Comparison of ENCODE assay signal across 22 cellular contexts in the genomic region with DNA sequence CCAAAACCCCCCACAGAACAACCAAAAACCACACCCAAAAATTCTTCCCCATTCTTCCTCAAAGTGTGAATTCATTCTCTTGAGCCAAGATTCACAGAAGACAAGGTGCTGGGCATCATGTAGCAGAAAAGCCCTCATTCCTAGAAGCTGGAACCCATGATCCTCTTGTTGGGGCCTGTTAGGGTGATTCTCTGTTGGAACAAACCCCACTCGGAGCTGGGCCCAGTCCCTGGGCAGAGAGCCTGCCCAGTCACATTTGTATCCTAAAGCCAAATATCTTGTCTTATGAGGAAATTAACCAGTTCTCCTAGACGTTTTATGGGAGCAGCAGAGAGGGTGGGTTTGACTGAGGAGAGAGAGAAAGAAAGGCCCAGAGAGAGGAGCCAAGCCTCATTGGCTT. TPM values are rescaled to one million over a fixed set of nuclear protein-coding genes. Genes with fewer than 3 reads are reported as not detected.
A peak's percentile ranks its signal among the peaks of the same experiment; 100 is the strongest.
DNase-seq lines count a peak whose midpoint lies in the region; ATAC-seq, FAIRE-seq and TF ChIP-seq lines count a peak whose summit lies in the region.
"Had no signal": no experiment of that assay in that cellular context is flagged by ENCODE, and none has a peak within 500 bp of the region (broad histone marks: within the 10 kb centered on the region; RNA-seq: fewer than 3 reads in every experiment).

No MANE protein-coding gene starts in this region.

- no peaks in the 10 kb centered on the region for H3F3A ChIP-seq in PC-3 (ENCODE audit: low read length, unreplicated experiment)

- no peak for TF ChIP-seq CTCF in PC-3 (conservative IDR thresholded peaks at IDR 0.05; ENCODE audit: low read depth, low read length)
- TF ChIP-seq CTCF in esophagus muscularis mucosa (IDR thresholded peaks at IDR 0.05), result no peak

- FAIRE-seq in HTR-8/SVneo (lab: Jason Lieb, UNC), result no peak
- FAIRE-seq: endothelial cell of umbilical vein, H54, islet of Langerhans had no signal

- no peak for TF ChIP-seq POLR2A in esophagus muscularis mucosa (IDR thresholded peaks at IDR 0.05; ENCODE audit: low read depth)

- peak overlapping the region in 9 of 11 experiments; percentile 3 to 77 (median 61); a peak in 16 of 22 replicates for H3K9ac ChIP-seq in BLaER1 treated with 17β-estradiol and CSF1 and Interleukin-3, amounts not matched to agents 10 nM and 100 nM
- no peak overlapping the region; the same call in 1 of the 2 replicates for H3K9ac ChIP-seq in PC-3 (ENCODE audit: low read length)

- intact Hi-C loops in PC-3 (cut with micrococcal nuclease), result no loop called here
- intact Hi-C loops in esophagus muscularis mucosa (cut with DNase I), result no loop called here
- intact Hi-C loops in sciatic nerve (cut with DNase I), result loop anchor here (10.0 kb wide), 1 partner anchor 430 kb away; no protein-coding TSS in a partner anchor

- peak overlapping the region; percentile 34 to 86 (median 66) for H3K4me2 ChIP-seq in BLaER1 treated with 17β-estradiol and CSF1 and Interleukin-3, amounts not matched to agents 10 nM and 100 nM
- 0 out of 2 replicates have a peak overlapping the region, but pooled peaks have one; percentile 3 for H3K4me2 ChIP-seq in PC-3 (ENCODE audit: low read length)

- ATAC-seq in PC-3 (no peak), sciatic nerve (peak; percentile 16), HG03378 (IDR thresholded peaks at IDR 0.05; ENCODE audit: unreplicated experiment) (no peak)

- H2AFZ ChIP-seq in PC-3 (ENCODE audit: low read length), result no peak overlapping the region

- peak overlapping the region; percentile 59 to 92 (median 81) for H3K27ac ChIP-seq in BLaER1 treated with 17β-estradiol and CSF1 and Interleukin-3, amounts not matched to agents 10 nM and 100 nM
- H3K27ac ChIP-seq in PC-3 (ENCODE audit: low read length), result peak overlapping the region; percentile 81
- H3K27ac ChIP-seq in esophagus muscularis mucosa (replicated peaks in 1 of 4), result peak overlapping the region; percentile 23 to 56 (median 31)
- H3K27ac ChIP-seq: SJCRH30 had no signal

- H3K27me3 ChIP-seq in BLaER1 treated with 17β-estradiol and CSF1 and Interleukin-3, amounts not matched to agents 10 nM and 100 nM, result no peaks in the 10 kb centered on the region
- H3K27me3 ChIP-seq in PC-3 (ENCODE audit: low read length) (no peaks in the 10 kb centered on the region), esophagus muscularis mucosa (no peaks in the 10 kb centered on the region)
- H3K27me3 ChIP-seq: SJCRH30, stomach had no signal

- H4K20me1 ChIP-seq in BLaER1 treated with 17β-estradiol and CSF1 and Interleukin-3, amounts not matched to agents 10 nM and 100 nM, result no peaks in the 10 kb centered on the region
- no peaks in the 10 kb centered on the region for H4K20me1 ChIP-seq in PC-3 (ENCODE audit: low read length)

- H3K9me2 ChIP-seq in PC-3 (replicated peaks; ENCODE audit: low read length), result no peaks in the 10 kb centered on the region

- DNase-seq in PC-3 (no peak), esophagus muscularis mucosa (ENCODE audit: extremely low spot score) (no peak), sciatic nerve (ENCODE audit: low spot score) (no peak), DMS 273 treated with DMSO at 0.1 percent for 48 hours (lab: John Stamatoyannopoulos, UW) (no peak), GF-D8 (lab: John Stamatoyannopoulos, UW) (no peak), HTR-8/SVneo (ENCODE audit: insufficient read length, low spot score) (no peak)
- DNase-seq: activated CD4-positive, CD25-positive, alpha-beta regulatory T cell treated with anti-CD3 and anti-CD28 coated beads, Interleukin-2, amount 50 U/mL, for 72 hours; activated effector memory CD4-positive, alpha-beta T cell treated with Interleukin-2 at 50 U/mL for 16 hours; amygdala; Caco-2; glutamatergic neuron; NCI-H146; NCI-H446; SJCRH30; stomach had no signal

- POLR2A ChIA-PET in PC-3 (lab: Charles Lee; ENCODE audit: unreplicated experiment), result interaction anchor here (0.7 to 1.1 kb wide), 2 partner anchors 27 to 32 kb away, joined by 6 to 9 read pairs; a partner anchor contains a TSS

- H3K9me3 ChIP-seq in BLaER1 treated with 17β-estradiol and CSF1 and Interleukin-3, amounts not matched to agents 10 nM and 100 nM (replicated peaks in 1 of 11), result no peaks in the 10 kb centered on the region; a peak in 1 of 22 replicates
- H3K9me3 ChIP-seq in PC-3 (ENCODE audit: low read length) (no peaks in the 10 kb centered on the region), esophagus muscularis mucosa (no peaks in the 10 kb centered on the region)
- H3K9me3 ChIP-seq: Caco-2, SJCRH30, stomach had no signal

- peaks cover 11 to 59% (median 38%) of the 10 kb centered on the region in 10 experiments for H3K4me1 ChIP-seq in BLaER1 treated with 17β-estradiol and CSF1 and Interleukin-3, amounts not matched to agents 10 nM and 100 nM
- H3K4me1 ChIP-seq in PC-3 (ENCODE audit: insufficient read depth, low read length), result peaks cover 24% of the 10 kb centered on the region
- peaks cover 0 to 4% (median 0%) of the 10 kb centered on the region in 4 donors for H3K4me1 ChIP-seq in esophagus muscularis mucosa
- H3K4me1 ChIP-seq: Caco-2, SJCRH30, stomach had no signal

- CTCF ChIA-PET in PC-3 (lab: Charles Lee), result no interaction called here

- no peaks in the 10 kb centered on the region for H3K79me2 ChIP-seq in PC-3 (ENCODE audit: low read length)

- TF ChIP-seq EP300 in esophagus muscularis mucosa (IDR thresholded peaks at IDR 0.05), result no peak

- 0 out of 20 replicates have a peak overlapping the region, but pooled peaks of 1 of the 10 experiments have one; percentile 9 for H3K4me3 ChIP-seq in BLaER1 treated with 17β-estradiol and CSF1 and Interleukin-3, amounts not matched to agents 10 nM and 100 nM
- H3K4me3 ChIP-seq in PC-3 (ENCODE audit: low read length), result no peak overlapping the region
- H3K4me3 ChIP-seq in esophagus muscularis mucosa, result no peak overlapping the region
- H3K4me3 ChIP-seq: SJCRH30, stomach had no signal

- no TSS peak for BruUV-seq in PC-3 (replicated peaks; lab: Mats Ljungman, UMichigan)

- 28% methylated on average over 2 of the region's 2 CpGs for WGBS in esophagus muscularis mucosa

- no peaks in the 10 kb centered on the region for H3K36me3 ChIP-seq in BLaER1 treated with 17β-estradiol and CSF1 and Interleukin-3, amounts not matched to agents 10 nM and 100 nM
- no peaks in the 10 kb centered on the region for H3K36me3 ChIP-seq in PC-3 (ENCODE audit: low read depth, low read length)
- no peaks in the 10 kb centered on the region for H3K36me3 ChIP-seq in esophagus muscularis mucosa
- H3K36me3 ChIP-seq: SJCRH30, stomach had no signal

RNA-seq across cellular contexts. Expression of a gene that starts 22.8 kb away (rescaled TPM):
- total RNA-seq in PC-3 (2014; rRNA removed), result 44.7 and 50.3 TPM in 2 replicates
- total RNA-seq in esophagus muscularis mucosa, result 10 to 100 TPM; 25.7 to 32.1 (median 29.4) TPM
- 60.4 TPM for total RNA-seq in sciatic nerve

RNA-seq across cellular contexts. Expression of a gene that starts 31.7 kb away (rescaled TPM):
- total RNA-seq in PC-3 (2014; rRNA removed), result 96.5 and 104 TPM in 2 replicates
- not detected for total RNA-seq in esophagus muscularis mucosa
- not detected for total RNA-seq in sciatic nerve
- total RNA-seq: Caco-2, chondrocyte, endothelial cell of umbilical vein, LHCN-M2, SJCRH30 had no signal

Comparison
In these comparisons a context has a peak if more than half of its experiments do, and no peak if none do; other contexts are left out.
1. H3K27ac ChIP-seq: peak in every context shown above with its lines; median percentile 81 in BLaER1 treated with 17β-estradiol and CSF1 and Interleukin-3, amounts not matched to agents 10 nM and 100 nM; 81 in PC-3; 31 in esophagus muscularis mucosa.
2. RNA of a gene that starts 31.7 kb away (total RNA-seq): 96.5 to 104 TPM in PC-3; not detected in esophagus muscularis mucosa and not detected in sciatic nerve (single experiment); every median in the first group is over 10 times any median in the second.